ENCODE assay signal across 19 cellular contexts in genomic region chr19:13029301-13029880, GRCh38. TPM values are rescaled to one million over a fixed set of nuclear protein-coding genes. Genes with fewer than 3 reads are reported as not detected.
DNase-seq lines count a peak whose midpoint lies in the region; ATAC-seq and TF ChIP-seq lines count a peak whose summit lies in the region.
"Had no signal": no experiment of that assay in that cellular context is flagged by ENCODE, and none has a peak within 500 bp of the region (broad histone marks: within the 10 kb centered on the region; RNA-seq: fewer than 3 reads in every experiment).

No MANE protein-coding gene starts in this region.

- H3K27me3 Mint-ChIP-seq in brain = peaks cover 90% of the 10 kb centered on the region

- peaks cover 64% of the 10 kb centered on the region for H3K4me1 Mint-ChIP-seq in brain

- H3K4me3 ChIP-seq in lower lobe of right lung = no peak overlapping the region
- peak overlapping the region; percentile 3 for H3K4me3 ChIP-seq in suprapubic skin
- no peak overlapping the region for H3K4me3 ChIP-seq in MM.1S (ENCODE audit: low read length)
- H3K4me3 ChIP-seq: adrenal gland had no signal

- H2AFZ ChIP-seq in MM.1S (ENCODE audit: low read length) = no peak overlapping the region

- 33% methylated on average over 8 of the region's 9 CpGs for WGBS in suprapubic skin

- DNase-seq in lower lobe of right lung = no peak
- no peak for DNase-seq in suprapubic skin (ENCODE audit: low spot score in 2 of 2)
- DNase-seq in H4 (ENCODE audit: low spot score) = no peak
- no peak for DNase-seq in UCSD-AML1 (lab: John Stamatoyannopoulos, UW; ENCODE audit: unreplicated experiment)
- DNase-seq in NAMALWA (ENCODE audit: low spot score) = no peak
- DNase-seq in MM.1S = no peak
- DNase-seq: activated T-cell treated with anti-CD3 and anti-CD28 coated beads, Interleukin-2, amount 50 U/mL, for 24 hours; adrenal gland; Calu3; NCI-H1048; NCI-H2081; NCI-H526 treated with DMSO at 0.1 percent for 48 hours; stimulated activated CD4-positive, alpha-beta T cell treated with anti-CD3 and anti-CD28 coated beads, Interleukin-4, amount 100 ng/mL, for 4 hours; SW 1271 had no signal

- H3K4me1 ChIP-seq in lower lobe of right lung = peaks cover 96% of the 10 kb centered on the region
- H3K4me1 ChIP-seq in suprapubic skin = peaks cover 99% of the 10 kb centered on the region
- peaks cover 4% of the 10 kb centered on the region; the same call in 1 of the 2 replicates for H3K4me1 ChIP-seq in MM.1S (ENCODE audit: low read length)

- H3K27me3 ChIP-seq in lower lobe of right lung (ENCODE audit: low read depth) (no peaks in the 10 kb centered on the region), suprapubic skin (no peaks in the 10 kb centered on the region), MM.1S (replicated peaks; ENCODE audit: insufficient read depth, low read length) (no peaks in the 10 kb centered on the region)
- H3K27me3 ChIP-seq: adrenal gland had no signal

- intact Hi-C loops in lower lobe of right lung (cut with DNase I) = no loop called here

- no peaks in the 10 kb centered on the region for H3K36me3 ChIP-seq in lower lobe of right lung
- no peaks in the 10 kb centered on the region for H3K36me3 ChIP-seq in suprapubic skin
- H3K36me3 ChIP-seq in MM.1S (replicated peaks; ENCODE audit: insufficient read depth, low read length) = no peaks in the 10 kb centered on the region
- H3K36me3 ChIP-seq: adrenal gland, neutrophil had no signal

- H3K9me2 ChIP-seq in MM.1S (replicated peaks; ENCODE audit: insufficient read depth, low read length) = no peaks in the 10 kb centered on the region

- no peak for TF ChIP-seq POLR2A in suprapubic skin (IDR thresholded peaks at IDR 0.05)

- no peak for ATAC-seq in lower lobe of right lung
- ATAC-seq: sciatic nerve had no signal

- peaks cover 31% of the 10 kb centered on the region for H3K36me3 Mint-ChIP-seq in brain

- peaks cover 0 to 10% (median 3%) of the 10 kb centered on the region in 5 experiments for H3K9me3 Mint-ChIP-seq in brain
- H3K9me3 Mint-ChIP-seq: activated CD4-positive, alpha-beta memory T cell treated with anti-CD3 and anti-CD28 coated beads for 36 hours; activated T-cell treated with anti-CD3 and anti-CD28 coated beads, Interleukin-2, amount 50 U/mL, for 24 hours had no signal

- H3F3A ChIP-seq in MM.1S (ENCODE audit: insufficient read depth, low read length) = no peaks in the 10 kb centered on the region

- H3K9ac ChIP-seq in MM.1S (ENCODE audit: low read length) = no peak overlapping the region

- peak overlapping the region in 3 of 5 experiments; percentile 78 to 95 (median 93) for H3K4me3 Mint-ChIP-seq in brain
- H3K4me3 Mint-ChIP-seq: activated CD4-positive, alpha-beta memory T cell treated with anti-CD3 and anti-CD28 coated beads for 36 hours; activated T-cell treated with anti-CD3 and anti-CD28 coated beads, Interleukin-2, amount 50 U/mL, for 24 hours had no signal

- H3K4me2 ChIP-seq in MM.1S (ENCODE audit: low read depth, low read length) = no peak overlapping the region

- H3K9me3 ChIP-seq in lower lobe of right lung = no peaks in the 10 kb centered on the region
- no peaks in the 10 kb centered on the region for H3K9me3 ChIP-seq in suprapubic skin
- H3K9me3 ChIP-seq in MM.1S (replicated peaks; ENCODE audit: insufficient read depth, low read length) = no peaks in the 10 kb centered on the region
- H3K9me3 ChIP-seq: adrenal gland, neutrophil had no signal

- TF ChIP-seq CTCF in C4-2B (conservative IDR thresholded peaks at IDR 0.05) (no peak), brain (conservative IDR thresholded peaks at IDR 0.05) (no peak), lower lobe of right lung (IDR thresholded peaks at IDR 0.05) (no peak), suprapubic skin (IDR thresholded peaks at IDR 0.05) (no peak), MM.1S (IDR thresholded peaks at IDR 0.05; ENCODE audit: low read length) (no peak)

- no peaks in the 10 kb centered on the region for H4K20me1 ChIP-seq in MM.1S (ENCODE audit: insufficient read depth, low read length)

- peak overlapping the region; percentile 45; the same call in 1 of the 2 replicates for H3K27ac ChIP-seq in C4-2B
- H3K27ac ChIP-seq in lower lobe of right lung = peak overlapping the region; percentile 27
- H3K27ac ChIP-seq in suprapubic skin = peak overlapping the region; percentile 90
- no peak overlapping the region for H3K27ac ChIP-seq in MM.1S (ENCODE audit: low read length)
- H3K27ac ChIP-seq: adrenal gland, neutrophil had no signal

- no peaks in the 10 kb centered on the region for H3K79me2 ChIP-seq in MM.1S (ENCODE audit: low read length)

- TF ChIP-seq EP300 in suprapubic skin (IDR thresholded peaks at IDR 0.05) = no peak

- peak overlapping the region in 3 of 5 experiments; percentile 91 to 98 (median 96) for H3K27ac Mint-ChIP-seq in brain
- H3K27ac Mint-ChIP-seq: activated CD4-positive, alpha-beta memory T cell treated with anti-CD3 and anti-CD28 coated beads for 36 hours; activated T-cell treated with anti-CD3 and anti-CD28 coated beads, Interleukin-2, amount 50 U/mL, for 24 hours had no signal

RNA-seq across cellular contexts. Expression of gene NFIX, which starts 34.1 kb away (rescaled TPM):
- polyA plus RNA-seq in brain (ENCODE audit: insufficient read depth, low read depth, low replicate concordance) = 239 TPM
- total RNA-seq in lower lobe of right lung = 146 TPM
- total RNA-seq in suprapubic skin = 100 to 1,000 TPM; 126 to 223 (median 176) TPM
- total RNA-seq in H4 (2014; rRNA removed; shearing (Covaris generic)) = 9.6 and 13.8 TPM in 2 replicates
